Comparison of ENCODE assay signal across 8 cellular contexts in genomic region chr19:50723735-50724521, GRCh38.
A peak's percentile ranks its signal among the peaks of the same experiment; 100 is the strongest.
DNase-seq lines count a peak whose midpoint lies in the region; ATAC-seq and TF ChIP-seq lines count a peak whose summit lies in the region.

No MANE protein-coding gene starts in this region.

- no peak overlapping the region for H3K27ac Mint-ChIP-seq in effector memory CD8-positive, alpha-beta T cell

- peaks cover 21% of the 10 kb centered on the region for H3K4me1 ChIP-seq in neuron (ENCODE audit: insufficient read depth, low read length)

- H2AFZ ChIP-seq in neuron (ENCODE audit: low read depth, low read length) = peak overlapping the region; percentile 77

- no peaks in the 10 kb centered on the region for H3K9me3 ChIP-seq in neuron (ENCODE audit: low read length)

- H3K9me3 Mint-ChIP-seq in effector memory CD8-positive, alpha-beta T cell = peaks cover 0 to 3% of the 10 kb centered on the region in 2 donors

- H3K4me1 Mint-ChIP-seq in effector memory CD8-positive, alpha-beta T cell (ENCODE audit: low read depth in 2 of 2) = peaks cover 7 to 16% of the 10 kb centered on the region in 2 donors

- no peaks in the 10 kb centered on the region for H3K36me3 ChIP-seq in neuron (ENCODE audit: insufficient read depth, low read length)

- peaks cover 21% of the 10 kb centered on the region for H3K27me3 ChIP-seq in neuron (ENCODE audit: insufficient read depth, low read length)

- TF ChIP-seq CTCF in C4-2B (conservative IDR thresholded peaks at IDR 0.05) (no peak), LNCaP clone FGC (IDR thresholded peaks at IDR 0.05; ENCODE audit: control insufficient read depth, extremely low read depth, insufficient read depth) (no peak)

- H3K4me3 Mint-ChIP-seq in effector memory CD8-positive, alpha-beta T cell = peak overlapping the region; percentile 76 to 78

- DNase-seq in LNCaP clone FGC (ENCODE audit: low read depth) = no peak
- no peak for DNase-seq in effector memory CD8-positive, alpha-beta T cell
- DNase-seq in NOMO-1 treated with DMSO at 0.1 percent for 48 hours (lab: John Stamatoyannopoulos, UW; ENCODE audit: unreplicated experiment) = no peak
- DNase-seq in NCI-H510A treated with DMSO at 0.1 percent for 48 hours (lab: John Stamatoyannopoulos, UW) = no peak

- no peaks in the 10 kb centered on the region for H3K36me3 Mint-ChIP-seq in effector memory CD8-positive, alpha-beta T cell (ENCODE audit: insufficient read depth)

- H3K27me3 Mint-ChIP-seq in effector memory CD8-positive, alpha-beta T cell = peaks cover 74 to 90% of the 10 kb centered on the region in 2 donors

- peak overlapping the region; percentile 82 for H3K27ac ChIP-seq in C4-2B

- ATAC-seq in effector memory CD8-positive, alpha-beta T cell (replicated peaks) = no peak
- ATAC-seq in HG03460 (IDR thresholded peaks at IDR 0.05; ENCODE audit: unreplicated experiment) = no peak
- no peak for ATAC-seq in GM18870 (IDR thresholded peaks at IDR 0.05; ENCODE audit: unreplicated experiment)

- H3K4me3 ChIP-seq in LNCaP clone FGC (ENCODE audit: low read depth, low read length) (peak overlapping the region; percentile 84), neuron (ENCODE audit: low read length) (peak overlapping the region; percentile 64)
